In genomic region chr19:14073925-14074838, GRCh38 we compare ENCODE assay signal across 1 cellular context.
TF ChIP-seq lines count a peak whose summit lies in the region.

No MANE protein-coding gene starts in this region.

TF ChIP-seq in H1, 55 proteins besides CTCF, POLR2A, EP300 and RAD21:
- TF ChIP-seq KDM1A (IDR thresholded peaks at IDR 0.05; ENCODE audit: borderline replicate concordance, low read length) (no peak), CBX8 (IDR thresholded peaks at IDR 0.05; ENCODE audit: borderline replicate concordance, low read depth, low read length) (no peak), SUZ12 (IDR thresholded peaks at IDR 0.05; ENCODE audit: low read length) (0 out of 2 replicates have a peak, but pooled peaks have one; percentile 59), KDM4A (IDR thresholded peaks at IDR 0.05; ENCODE audit: low read depth, low read length, severe bottlenecking) (peak; percentile 17), ASH2L (IDR thresholded peaks at IDR 0.05; ENCODE audit: low read length) (no peak), RFX5 (IDR thresholded peaks at IDR 0.05; ENCODE audit: borderline replicate concordance, low read depth, low read length) (no peak), PHF8 (conservative IDR thresholded peaks at IDR 0.05; ENCODE audit: low read depth, low read length) (0 out of 2 replicates have a peak, but pooled peaks have one; percentile 23), BRCA1 (IDR thresholded peaks at IDR 0.05; ENCODE audit: low read depth, low read length) (no peak), EZH2 (IDR thresholded peaks at IDR 0.05; ENCODE audit: low read depth, low read length, severe bottlenecking) (peak; percentile 64), NANOG (IDR thresholded peaks at IDR 0.05; ENCODE audit: insufficient read depth, low read depth, low read length, poor library complexity, severe bottlenecking) (no peak)
TF ChIP-seq in H1: peak in this region for 4.
